ENCODE assay signal across 19 cellular contexts in the genomic region with DNA sequence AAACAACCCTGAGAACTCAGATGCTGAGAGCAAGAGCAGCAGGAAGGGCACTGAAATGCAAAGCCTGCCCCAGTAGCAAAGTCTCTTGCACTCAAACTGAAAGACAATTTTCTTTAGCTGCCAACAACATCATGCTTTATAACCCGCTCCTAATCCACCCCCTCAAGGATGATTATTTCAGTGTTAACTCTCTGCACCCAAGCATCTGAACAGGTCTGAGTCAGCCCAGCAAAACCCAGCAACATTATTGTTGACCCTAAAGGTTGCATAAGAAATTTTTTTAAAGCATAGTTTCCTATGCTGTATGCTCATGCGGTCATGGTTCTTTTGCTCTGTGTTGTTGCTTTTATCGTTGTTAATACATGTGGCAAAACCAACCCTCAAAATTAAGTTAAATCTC.
DNase-seq lines count a peak whose midpoint lies in the region; ATAC-seq and TF ChIP-seq lines count a peak whose summit lies in the region.
"Had no signal": no experiment of that assay in that cellular context is flagged by ENCODE, and none has a peak within 500 bp of the region (broad histone marks: within the 10 kb centered on the region; RNA-seq: fewer than 3 reads in every experiment).

No MANE protein-coding gene starts in this region.

- ATAC-seq in foreskin keratinocyte (peak; percentile 53), sciatic nerve (peak; percentile 48)
- ATAC-seq: activated CD8-positive, alpha-beta T cell treated with anti-CD3 and anti-CD28 coated beads, Interleukin-2, amount 10 ng/mL, durations not matched to agents 7 days and 5 days; stimulated activated effector memory CD8-positive, alpha-beta T cell treated with anti-CD3 and anti-CD28 coated beads, Interleukin-12 subunit alpha, Interleukin-12 subunit beta, amount 100 ng/mL, for 72 hours had no signal

- intact Hi-C loops in sciatic nerve (cut with DNase I) (no loop called here), CD14-positive monocyte (cut with micrococcal nuclease) (no loop called here)
- intact Hi-C loops in activated CD4-positive, alpha-beta T cell treated with anti-CD3 and anti-CD28 coated beads, Interleukin-2, amount 10 ng/mL, durations not matched to agents 24 days and 14 days (cut with micrococcal nuclease): no loop called here

- peak overlapping the region; percentile 62 for H3K27ac Mint-ChIP-seq in HFFc6
- H3K27ac Mint-ChIP-seq in activated CD4-positive, alpha-beta T cell treated with anti-CD3 and anti-CD28 coated beads, Interleukin-2, amount 10 ng/mL, durations not matched to agents 24 days and 14 days: no peak overlapping the region
- peak overlapping the region in 1 of 7 donors; percentile 25 for H3K27ac Mint-ChIP-seq in CD14-positive monocyte
- H3K27ac Mint-ChIP-seq: activated CD8-positive, alpha-beta T cell treated with anti-CD3 and anti-CD28 coated beads, Interleukin-2, amount 10 ng/mL, durations not matched to agents 7 days and 5 days; stimulated activated effector memory CD8-positive, alpha-beta T cell treated with anti-CD3 and anti-CD28 coated beads, Interleukin-12 subunit alpha, Interleukin-12 subunit beta, amount 100 ng/mL, for 72 hours had no signal

- H3K27ac ChIP-seq in foreskin keratinocyte: no peak overlapping the region
- H3K27ac ChIP-seq: C4-2B, esophagus muscularis mucosa, KMS-11, uterus had no signal

- H3K36me3 Mint-ChIP-seq in HFFc6 (ENCODE audit: low read depth) (no peaks in the 10 kb centered on the region), CD14-positive monocyte (no peaks in the 10 kb centered on the region)
- H3K36me3 Mint-ChIP-seq in activated CD4-positive, alpha-beta T cell treated with anti-CD3 and anti-CD28 coated beads, Interleukin-2, amount 10 ng/mL, durations not matched to agents 24 days and 14 days (ENCODE audit: low read depth): no peaks in the 10 kb centered on the region
- H3K36me3 Mint-ChIP-seq: stimulated activated effector memory CD8-positive, alpha-beta T cell treated with anti-CD3 and anti-CD28 coated beads, Interleukin-12 subunit alpha, Interleukin-12 subunit beta, amount 100 ng/mL, for 72 hours had no signal

- H3K4me3 Mint-ChIP-seq in HFFc6 (peak overlapping the region; percentile 44), CD14-positive monocyte (no peak overlapping the region)
- H3K4me3 Mint-ChIP-seq in activated CD4-positive, alpha-beta T cell treated with anti-CD3 and anti-CD28 coated beads, Interleukin-2, amount 10 ng/mL, durations not matched to agents 24 days and 14 days: no peak overlapping the region
- H3K4me3 Mint-ChIP-seq: activated CD8-positive, alpha-beta T cell treated with anti-CD3 and anti-CD28 coated beads, Interleukin-2, amount 10 ng/mL, durations not matched to agents 7 days and 5 days; central memory CD8-positive, alpha-beta T cell; stimulated activated effector memory CD8-positive, alpha-beta T cell treated with anti-CD3 and anti-CD28 coated beads, Interleukin-12 subunit alpha, Interleukin-12 subunit beta, amount 100 ng/mL, for 72 hours had no signal

- peaks cover 14% of the 10 kb centered on the region for H3K4me1 ChIP-seq in foreskin keratinocyte
- H3K4me1 ChIP-seq: uterus had no signal

- H3K27me3 ChIP-seq in foreskin keratinocyte: no peaks in the 10 kb centered on the region
- H3K27me3 ChIP-seq: esophagus muscularis mucosa, uterus had no signal

- peaks cover 17% of the 10 kb centered on the region; the same call in 1 of the 2 replicates for H3K9me3 Mint-ChIP-seq in HFFc6
- H3K9me3 Mint-ChIP-seq in activated CD4-positive, alpha-beta T cell treated with anti-CD3 and anti-CD28 coated beads, Interleukin-2, amount 10 ng/mL, durations not matched to agents 24 days and 14 days: no peaks in the 10 kb centered on the region
- peaks cover 0 to 3% (median 1%) of the 10 kb centered on the region in 7 donors for H3K9me3 Mint-ChIP-seq in CD14-positive monocyte

- in situ Hi-C loops in astrocyte of the spinal cord (cut with HindIII; ENCODE audit: low sequenced_read_pairs): no loop called here

- H3K4me1 Mint-ChIP-seq in HFFc6 (ENCODE audit: low read depth): peaks cover 67% of the 10 kb centered on the region
- H3K4me1 Mint-ChIP-seq in activated CD4-positive, alpha-beta T cell treated with anti-CD3 and anti-CD28 coated beads, Interleukin-2, amount 10 ng/mL, durations not matched to agents 24 days and 14 days: no peaks in the 10 kb centered on the region
- no peaks in the 10 kb centered on the region for H3K4me1 Mint-ChIP-seq in CD14-positive monocyte
- H3K4me1 Mint-ChIP-seq: central memory CD8-positive, alpha-beta T cell; stimulated activated effector memory CD8-positive, alpha-beta T cell treated with anti-CD3 and anti-CD28 coated beads, Interleukin-12 subunit alpha, Interleukin-12 subunit beta, amount 100 ng/mL, for 72 hours had no signal

- peak; percentile 61 for DNase-seq in HFFc6
- DNase-seq in astrocyte of the spinal cord (ENCODE audit: low read depth, low spot score): peak; percentile 83
- peak; percentile 22 to 45 for DNase-seq in foreskin keratinocyte
- no peak for DNase-seq in sciatic nerve (ENCODE audit: low spot score)
- no peak for DNase-seq in 8988T
- DNase-seq in NCI-H146 (lab: John Stamatoyannopoulos, UW): no peak
- DNase-seq in activated CD4-positive, alpha-beta T cell treated with anti-CD3 and anti-CD28 coated beads, Interleukin-2, amount 10 ng/mL, durations not matched to agents 24 days and 14 days: no peak
- DNase-seq in CD14-positive monocyte (ENCODE audit: low spot score): no peak
- DNase-seq: activated CD8-positive, alpha-beta T cell treated with anti-CD3 and anti-CD28 coated beads, Interleukin-2, amount 10 ng/mL, durations not matched to agents 7 days and 5 days; midbrain; NCI-H187 treated with DMSO at 0.1 percent for 48 hours; NCI-H774; stimulated activated CD4-positive, alpha-beta T cell treated with anti-CD3 and anti-CD28 coated beads, Interleukin-4, amount 100 ng/mL, for 24 hours; uterus had no signal

- H3K27me3 Mint-ChIP-seq in HFFc6 (ENCODE audit: insufficient read depth): no peaks in the 10 kb centered on the region
- H3K27me3 Mint-ChIP-seq in activated CD4-positive, alpha-beta T cell treated with anti-CD3 and anti-CD28 coated beads, Interleukin-2, amount 10 ng/mL, durations not matched to agents 24 days and 14 days: no peaks in the 10 kb centered on the region
- no peaks in the 10 kb centered on the region for H3K27me3 Mint-ChIP-seq in CD14-positive monocyte (ENCODE audit: low read depth in 3 of 3)
- H3K27me3 Mint-ChIP-seq: central memory CD8-positive, alpha-beta T cell had no signal

- no peak for TF ChIP-seq CTCF in HFFc6 (IDR thresholded peaks at IDR 0.05)
- no peak for TF ChIP-seq CTCF in astrocyte of the spinal cord (IDR thresholded peaks at IDR 0.05; ENCODE audit: low read depth, low read length)
- TF ChIP-seq CTCF in foreskin keratinocyte (conservative IDR thresholded peaks at IDR 0.05): no peak
- no peak for TF ChIP-seq CTCF in CD14-positive monocyte (IDR thresholded peaks at IDR 0.05)

- no peak overlapping the region for H3K4me3 ChIP-seq in astrocyte of the spinal cord (ENCODE audit: low read depth, low read length)
- H3K4me3 ChIP-seq: esophagus muscularis mucosa, uterus had no signal

Comparison
In these comparisons a context has a peak if more than half of its experiments do, and no peak if none do; other contexts are left out.
1. DNase-seq: peak in HFFc6 (single experiment), astrocyte of the spinal cord (single experiment) and foreskin keratinocyte (2 of 2); none in sciatic nerve (single experiment), 8988T (single experiment), NCI-H146 (single experiment), activated CD4-positive, alpha-beta T cell treated with anti-CD3 and anti-CD28 coated beads, Interleukin-2, amount 10 ng/mL, durations not matched to agents 24 days and 14 days (single experiment) and CD14-positive monocyte (single experiment).